Comparison of ENCODE assay signal across 14 cellular contexts in genomic region chr11:110613526-110613925, GRCh38.
"Had no signal": no experiment of that assay in that cellular context is flagged by ENCODE, and none has a peak within 500 bp of the region (broad histone marks: within the 10 kb centered on the region; RNA-seq: fewer than 3 reads in every experiment).

No MANE protein-coding gene starts in this region.

- H3K9me3 ChIP-seq: gastroesophageal sphincter, pancreas, testis had no signal

- H3K9me3 Mint-ChIP-seq: activated CD8-positive, alpha-beta T cell treated with anti-CD3 and anti-CD28 coated beads for 36 hours; activated naive CD4-positive, alpha-beta T cell treated with anti-CD3 and anti-CD28 coated beads for 36 hours; neural progenitor cell; T-helper 1 cell treated with Interleukin-12 subunit alpha and Interleukin-12 subunit beta and Interleukin-4 antibody, amounts not matched to agents 30 μg/mL and 1 μg/mL, for 36 hours had no signal

- H3K4me3 ChIP-seq: gastroesophageal sphincter, neural progenitor cell, pancreas, testis had no signal

- H3K27ac ChIP-seq: gastroesophageal sphincter, neural progenitor cell, pancreas, testis had no signal

- H3K27me3 ChIP-seq: gastroesophageal sphincter, neural progenitor cell, pancreas, testis had no signal

- H3K27me3 Mint-ChIP-seq: activated CD8-positive, alpha-beta T cell treated with anti-CD3 and anti-CD28 coated beads for 36 hours had no signal

- ATAC-seq: activated CD8-positive, alpha-beta T cell treated with anti-CD3 and anti-CD28 coated beads for 36 hours; esophagus mucosa; gastroesophageal sphincter; pancreas; stimulated activated naive CD8-positive, alpha-beta T cell treated with anti-CD3 and anti-CD28 coated beads, Interleukin-15, Interleukin-2, amounts not matched to agents 100 U/mL and 50 U/mL, for 24 hours had no signal

- DNase-seq: activated CD4-positive, alpha-beta T cell treated with anti-CD3 and anti-CD28 coated beads for 4 hours; activated CD8-positive, alpha-beta memory T cell treated with anti-CD3 and anti-CD28 coated beads, Interleukin-2, amount 50 U/mL, for 48 hours; activated CD8-positive, alpha-beta T cell treated with anti-CD3 and anti-CD28 coated beads for 36 hours; activated naive CD4-positive, alpha-beta T cell treated with anti-CD3 and anti-CD28 coated beads for 36 hours; kidney glomerular epithelial cell; pancreas; stimulated activated CD4-positive, alpha-beta T cell treated with anti-CD3 and anti-CD28 coated beads, Interleukin-4, amount 100 ng/mL, for 1 hour; stimulated activated CD8-positive, alpha-beta memory T cell treated with anti-CD3 and anti-CD28 coated beads, Interleukin-4, amount 100 ng/mL, for 48 hours; stimulated activated naive CD8-positive, alpha-beta T cell treated with anti-CD3 and anti-CD28 coated beads, Interleukin-15, Interleukin-2, amounts not matched to agents 100 U/mL and 50 U/mL, for 24 hours; testis had no signal

- H3K36me3 ChIP-seq: gastroesophageal sphincter, neural progenitor cell, pancreas had no signal

- H3K4me3 Mint-ChIP-seq: activated CD8-positive, alpha-beta T cell treated with anti-CD3 and anti-CD28 coated beads for 36 hours; activated naive CD4-positive, alpha-beta T cell treated with anti-CD3 and anti-CD28 coated beads for 36 hours; neural progenitor cell; T-helper 1 cell treated with Interleukin-12 subunit alpha and Interleukin-12 subunit beta and Interleukin-4 antibody, amounts not matched to agents 30 μg/mL and 1 μg/mL, for 36 hours had no signal

- H3K9ac ChIP-seq: neural progenitor cell had no signal

- H3K27ac Mint-ChIP-seq: activated CD8-positive, alpha-beta T cell treated with anti-CD3 and anti-CD28 coated beads for 36 hours; activated naive CD4-positive, alpha-beta T cell treated with anti-CD3 and anti-CD28 coated beads for 36 hours; neural progenitor cell; T-helper 1 cell treated with Interleukin-12 subunit alpha and Interleukin-12 subunit beta and Interleukin-4 antibody, amounts not matched to agents 30 μg/mL and 1 μg/mL, for 36 hours had no signal

- H3K36me3 Mint-ChIP-seq: neural progenitor cell had no signal

- H3K4me1 ChIP-seq: gastroesophageal sphincter, neural progenitor cell, pancreas, testis had no signal
